8 cellular contexts compared by ENCODE assay signal in genomic region chr1:65174585-65174984, GRCh38. TPM values are rescaled to one million over a fixed set of nuclear protein-coding genes. Genes with fewer than 3 reads are reported as not detected.
DNase-seq lines count a peak whose midpoint lies in the region; ATAC-seq, FAIRE-seq and TF ChIP-seq lines count a peak whose summit lies in the region.

No MANE protein-coding gene starts in this region.

- no peak overlapping the region for H3K4me3 Mint-ChIP-seq in Caco-2 (ENCODE audit: unreplicated experiment)

- FAIRE-seq in D721Med (lab: Jason Lieb, UNC) = no peak

- no TSS peak for BruUV-seq in Caco-2 (replicated peaks; lab: Mats Ljungman, UMichigan)

- POLR2A ChIA-PET in Caco-2 (lab: Charles Lee) = no interaction called here

- H3K27me3 ChIP-seq in Caco-2 (replicated peaks; ENCODE audit: control insufficient read depth, insufficient read depth, low read length) = no peaks in the 10 kb centered on the region

- H3K27ac ChIP-seq in epithelial cell of prostate = no peak overlapping the region

- CTCF ChIA-PET in Caco-2 (lab: Charles Lee) = interaction anchor here (0.5 kb wide), 1 partner anchor 1039 kb away, joined by 3 read pairs; no protein-coding TSS in a partner anchor

- peaks cover 36% of the 10 kb centered on the region for H3K4me1 Mint-ChIP-seq in Caco-2 (ENCODE audit: low read depth, unreplicated experiment)

- TF ChIP-seq CTCF in Caco-2 (IDR thresholded peaks at IDR 0.05; ENCODE audit: insufficient read depth in 1 of 2, low read depth in 1 of 2, low read length in 1 of 2, severe bottlenecking in 1 of 2, unreplicated experiment in 1 of 2) (no peak), D721Med (IDR thresholded peaks at IDR 0.05; ENCODE audit: insufficient read depth, missing control alignments) (no peak)

- no peak overlapping the region for H3K27ac Mint-ChIP-seq in Caco-2 (ENCODE audit: unreplicated experiment)

- peak; percentile 39 to 89 for DNase-seq in NCI-H446 (lab: John Stamatoyannopoulos, UW)
- DNase-seq in epithelial cell of prostate (ENCODE audit: low read depth, low spot score) = peak; percentile 92
- peak; percentile 40 for DNase-seq in putamen (ENCODE audit: low spot score)
- DNase-seq in NCI-H2029 treated with DMSO at 0.1 percent for 48 hours (lab: John Stamatoyannopoulos, UW) = no peak
- no peak for DNase-seq in Caco-2
- DNase-seq in D721Med (ENCODE audit: insufficient read length, low spot score) = no peak

- no peak overlapping the region for H3K4me3 ChIP-seq in Caco-2 (ENCODE audit: low read depth, low read length)

- H3K36me3 ChIP-seq in Caco-2 (ENCODE audit: control insufficient read depth, insufficient read depth, low read length) = no peaks in the 10 kb centered on the region

- H3K4me1 ChIP-seq in Caco-2 = peaks cover 38% of the 10 kb centered on the region

- H3K9me3 ChIP-seq in Caco-2 = no peaks in the 10 kb centered on the region

- H3K9me3 Mint-ChIP-seq in Caco-2 (ENCODE audit: unreplicated experiment) = no peaks in the 10 kb centered on the region

- H3K27me3 Mint-ChIP-seq in Caco-2 (ENCODE audit: insufficient read depth, unreplicated experiment) = no peaks in the 10 kb centered on the region

- peaks cover 8% of the 10 kb centered on the region for H3K36me3 Mint-ChIP-seq in Caco-2 (ENCODE audit: insufficient read depth, unreplicated experiment)

- intact Hi-C loops in Caco-2 (cut with micrococcal nuclease; ENCODE audit: unreplicated experiment) = no loop called here

- ATAC-seq in GM18498 (IDR thresholded peaks at IDR 0.05; ENCODE audit: unreplicated experiment) (peak; percentile 88), HG02623 (IDR thresholded peaks at IDR 0.05; ENCODE audit: unreplicated experiment) (peak; percentile 80)

RNA-seq across cellular contexts. Expression of gene AK4, which starts 26.6 kb away (rescaled TPM):
- total RNA-seq in Caco-2 (2022) = 131 and 133 TPM in 2 replicates

Comparison
In these comparisons a context has a peak if more than half of its experiments do, and no peak if none do; other contexts are left out.
1. DNase-seq: peak in NCI-H446 (2 of 2), epithelial cell of prostate (single experiment) and putamen (single experiment); none in NCI-H2029 treated with DMSO at 0.1 percent for 48 hours (single experiment), Caco-2 (0 of 2) and D721Med (single experiment).